ENCODE assay signal across 8 cellular contexts in the genomic region with DNA sequence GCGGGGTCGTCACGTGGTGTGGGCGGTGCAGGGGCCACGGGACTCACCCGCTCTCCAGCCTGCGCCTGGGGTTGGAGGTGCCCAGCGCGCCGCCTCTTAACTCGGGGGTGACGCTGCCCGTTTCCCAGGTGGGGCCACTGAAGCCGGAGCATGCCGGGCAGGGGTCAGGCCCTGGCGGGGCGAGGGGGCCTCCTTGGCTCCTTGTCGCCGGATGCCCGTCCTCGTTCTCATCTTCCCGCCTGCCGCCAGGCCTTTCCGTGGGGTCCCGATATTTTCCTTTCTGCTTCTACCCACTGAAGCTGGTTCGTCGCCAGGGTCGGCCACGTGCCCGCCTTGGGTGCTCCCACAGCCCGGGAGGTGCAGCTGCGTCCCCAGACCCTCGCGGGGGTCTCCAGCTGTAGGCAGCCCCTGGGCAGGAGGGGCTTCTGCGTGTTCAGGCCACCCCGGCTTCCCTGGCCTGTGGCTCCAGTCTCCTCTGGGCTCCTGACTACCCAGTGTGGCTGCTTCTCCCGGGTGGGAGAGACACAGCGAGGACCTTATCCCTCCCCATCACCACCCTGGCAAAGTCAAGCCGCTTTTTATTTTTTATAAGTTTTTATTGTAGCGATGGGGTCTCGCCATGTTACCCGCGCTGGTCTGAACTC. TPM values are rescaled to one million over a fixed set of nuclear protein-coding genes. Genes with fewer than 3 reads are reported as not detected.
A peak's percentile ranks its signal among the peaks of the same experiment; 100 is the strongest.
DNase-seq lines count a peak whose midpoint lies in the region; TF ChIP-seq lines count a peak whose summit lies in the region.

No MANE protein-coding gene starts in this region.

- H3K9me3 ChIP-seq in DOHH2 (ENCODE audit: control insufficient read depth, insufficient read depth, low read length) (no peaks in the 10 kb centered on the region), Peyer's patch (no peaks in the 10 kb centered on the region), esophagus (ENCODE audit: control insufficient read depth in 2 of 2, insufficient read depth in 1 of 2, low read depth in 1 of 2, low read length in 1 of 2) (no peaks in the 10 kb centered on the region), parathyroid adenoma (ENCODE audit: control insufficient read depth, low read length) (no peaks in the 10 kb centered on the region)

- DNase-seq in Peyer's patch (no peak), SK-N-DZ (ENCODE audit: low spot score) (no peak), AG20443 (ENCODE audit: low spot score) (no peak)
- no peak for DNase-seq in stimulated activated CD4-positive, alpha-beta T cell treated with anti-CD3 and anti-CD28 coated beads, Interleukin-4, amount 100 ng/mL, for 4 hours
- no peak for DNase-seq in activated effector memory CD4-positive, alpha-beta T cell treated with anti-CD3 and anti-CD28 coated beads, Interleukin-2, amount 50 U/mL, for 16 hours

- H3K4me1 ChIP-seq in DOHH2 (ENCODE audit: control insufficient read depth, low read length) (peaks cover 45% of the 10 kb centered on the region), Peyer's patch (peaks cover 0 to 59% (median 35%) of the 10 kb centered on the region in 4 donors), esophagus (ENCODE audit: control insufficient read depth in 2 of 2, insufficient read depth in 2 of 2, low read length in 1 of 2) (peaks cover 0 to 34% of the 10 kb centered on the region in 2 donors), parathyroid adenoma (peaks cover 26% of the 10 kb centered on the region)

- peaks cover 52% of the 10 kb centered on the region for H3K79me2 ChIP-seq in DOHH2 (ENCODE audit: control insufficient read depth, low read length)
- peaks cover 22% of the 10 kb centered on the region for H3K79me2 ChIP-seq in parathyroid adenoma

- peak overlapping the region; percentile 83 for H2AFZ ChIP-seq in parathyroid adenoma

- no peaks in the 10 kb centered on the region for H3K9me2 ChIP-seq in DOHH2 (replicated peaks; ENCODE audit: control insufficient read depth, low read length)

- TF ChIP-seq POLR2A in Peyer's patch (IDR thresholded peaks at IDR 0.05) = peak in 1 of 2 donors; percentile 40

- H3K36me3 ChIP-seq in DOHH2 (ENCODE audit: control insufficient read depth, low read length) (peaks cover 89% of the 10 kb centered on the region), Peyer's patch (peaks cover 0 to 50% (median 0%) of the 10 kb centered on the region in 3 donors), esophagus (ENCODE audit: control insufficient read depth in 2 of 2, insufficient read depth in 2 of 2, low read length in 1 of 2) (peaks cover 10 to 57% of the 10 kb centered on the region in 2 donors), parathyroid adenoma (ENCODE audit: control insufficient read depth, insufficient read depth, low read length) (no peaks in the 10 kb centered on the region)

- no peak overlapping the region for H3K9ac ChIP-seq in parathyroid adenoma

- H3K4me3 ChIP-seq in DOHH2 (ENCODE audit: low read length) (peak overlapping the region; percentile 76), Peyer's patch (peak overlapping the region; percentile 64 to 90 (median 87)), esophagus (ENCODE audit: low read depth in 1 of 2, low read length in 2 of 2) (peak overlapping the region; percentile 51 to 76), parathyroid adenoma (ENCODE audit: low read depth, low read length) (peak overlapping the region; percentile 82)

- no peak for TF ChIP-seq CTCF in DOHH2 (IDR thresholded peaks at IDR 0.05; ENCODE audit: low read depth, low read length, poor library complexity, severe bottlenecking)
- TF ChIP-seq CTCF in Peyer's patch (IDR thresholded peaks at IDR 0.05) = no peak
- TF ChIP-seq CTCF in parathyroid adenoma (IDR thresholded peaks at IDR 0.05) = no peak

- peaks cover 35% of the 10 kb centered on the region for H3F3A ChIP-seq in DOHH2 (ENCODE audit: control insufficient read depth, insufficient read depth)

- peaks cover 9% of the 10 kb centered on the region for H4K20me1 ChIP-seq in DOHH2 (ENCODE audit: control insufficient read depth, insufficient read depth, low read depth, low read length)

- H3K27me3 ChIP-seq in DOHH2 (ENCODE audit: control insufficient read depth, low read length) (no peaks in the 10 kb centered on the region), Peyer's patch (no peaks in the 10 kb centered on the region), esophagus (ENCODE audit: control insufficient read depth in 1 of 2, insufficient read depth in 2 of 2, low read length in 2 of 2) (no peaks in the 10 kb centered on the region), parathyroid adenoma (ENCODE audit: control insufficient read depth, insufficient read depth, low read length) (no peaks in the 10 kb centered on the region)

- H3K27ac ChIP-seq in DOHH2 (ENCODE audit: low read depth, low read length) (peak overlapping the region; percentile 73), Peyer's patch (peak overlapping the region; percentile 95 to 100 (median 98)), esophagus (ENCODE audit: low read depth in 2 of 2, low read length in 1 of 2) (peak overlapping the region; percentile 99), parathyroid adenoma (peak overlapping the region; percentile 97)

- WGBS in esophagus, 2 donors = 6 to 8% methylated on average over 41 to 43 of the region's 43 CpGs

- H3K4me2 ChIP-seq in DOHH2 (ENCODE audit: low read length) = peak overlapping the region; percentile 96
- peak overlapping the region; percentile 97 for H3K4me2 ChIP-seq in parathyroid adenoma (ENCODE audit: low read length)

RNA-seq across cellular contexts. Expression of a gene that starts 0.8 kb away (rescaled TPM):
- total RNA-seq in Peyer's patch = 10 to 100 TPM; 39.6 to 87.7 (median 80.0) TPM
- 10 to 100 TPM; 45.8 to 46.7 TPM for polyA plus RNA-seq in esophagus
- polyA plus RNA-seq in SK-N-DZ (2014; cell fraction: cytosol; rRNA removed) = 27.6 and 35.5 TPM in 2 replicates
- polyA plus RNA-seq in SK-N-DZ (2014; cell fraction: nucleus; rRNA removed) = 40.1 and 42.4 TPM in 2 replicates

RNA-seq across cellular contexts. Expression of a gene that starts 7.0 kb away (rescaled TPM):
- total RNA-seq in Peyer's patch = 100 to 1,000 TPM; 258 to 623 (median 458) TPM
- polyA plus RNA-seq in esophagus = 100 to 1,000 TPM; 231 to 265 TPM
- 479 and 663 TPM in 2 replicates for polyA plus RNA-seq in SK-N-DZ (2014; cell fraction: cytosol; rRNA removed)
- polyA plus RNA-seq in SK-N-DZ (2014; cell fraction: nucleus; rRNA removed) = 559 and 732 TPM in 2 replicates

RNA-seq across cellular contexts. Expression of a gene that starts 9.6 kb away (rescaled TPM):
- 10 to 100 TPM; 21.5 to 34.1 (median 32.3) TPM for total RNA-seq in Peyer's patch
- polyA plus RNA-seq in esophagus = under 1 TPM; 0.18 to 0.39 TPM
- polyA plus RNA-seq in SK-N-DZ (2014; cell fraction: cytosol; rRNA removed) = 12.4 and 16.7 TPM in 2 replicates
- 6.8 and 9.5 TPM in 2 replicates for polyA plus RNA-seq in SK-N-DZ (2014; cell fraction: nucleus; rRNA removed)

RNA-seq across cellular contexts. Expression of a gene that starts 27.7 kb away (rescaled TPM):
- total RNA-seq in Peyer's patch = 100 to 1,000 TPM in 1 of 4 donors, 10 to 100 TPM in 3; 34.7 to 205 (median 98.9) TPM
- polyA plus RNA-seq in esophagus = 10 to 100 TPM; 36.4 to 38.7 TPM
- 23.3 and 31.3 TPM in 2 replicates for polyA plus RNA-seq in SK-N-DZ (2014; cell fraction: cytosol; rRNA removed)
- polyA plus RNA-seq in SK-N-DZ (2014; cell fraction: nucleus; rRNA removed) = 74.4 and 125 TPM in 2 replicates

RNA-seq across cellular contexts. Expression of a gene that starts 34.5 kb away (rescaled TPM):
- 100 to 1,000 TPM in 3 of 4 donors, 10 to 100 TPM in 1; 88.3 to 299 (median 206) TPM for total RNA-seq in Peyer's patch
- 100 to 1,000 TPM; 234 to 289 TPM for polyA plus RNA-seq in esophagus
- 69.7 and 75.2 TPM in 2 replicates for polyA plus RNA-seq in SK-N-DZ (2014; cell fraction: cytosol; rRNA removed)
- polyA plus RNA-seq in SK-N-DZ (2014; cell fraction: nucleus; rRNA removed) = 50.9 and 102 TPM in 2 replicates
